ENCODE assay signal across 30 cellular contexts in the genomic region with DNA sequence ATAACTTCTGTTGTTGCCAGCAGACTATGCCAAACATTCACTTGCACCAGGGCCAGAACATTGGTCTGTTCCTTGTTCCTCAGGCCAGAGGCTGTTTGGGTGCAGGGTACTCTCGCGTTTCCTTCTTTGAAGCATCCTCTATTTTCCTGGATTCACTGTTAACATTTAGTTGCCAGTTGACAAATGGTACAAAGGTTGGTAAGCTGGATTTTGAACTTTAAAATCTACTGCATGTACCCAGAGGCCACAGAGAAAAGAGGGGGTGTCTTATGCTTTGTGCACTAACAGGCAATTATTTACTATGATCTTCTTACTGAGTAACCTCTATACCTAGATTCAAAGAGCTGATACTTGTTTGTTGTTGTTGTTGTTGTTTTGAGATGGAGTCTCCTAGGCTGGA.
"Had no signal": no experiment of that assay in that cellular context is flagged by ENCODE, and none has a peak within 500 bp of the region (broad histone marks: within the 10 kb centered on the region; RNA-seq: fewer than 3 reads in every experiment).

No MANE protein-coding gene starts in this region.

- H3K4me1 ChIP-seq: colonic mucosa, esophagus squamous epithelium, psoas muscle, suprapubic skin, thyroid gland, vagina had no signal

- H3K9me3 ChIP-seq: colonic mucosa, esophagus squamous epithelium, heart right ventricle, ovary, psoas muscle, suprapubic skin, thyroid gland, vagina had no signal

- H3K27me3 ChIP-seq: colonic mucosa, esophagus squamous epithelium, heart right ventricle, ovary, suprapubic skin, thyroid gland, vagina had no signal

- H3K9me3 Mint-ChIP-seq: stimulated activated naive CD8-positive, alpha-beta T cell treated with anti-CD3 and anti-CD28 coated beads, Interleukin-15, amount 100 ng/mL, for 72 hours had no signal

- H3K36me3 Mint-ChIP-seq: naive thymus-derived CD8-positive, alpha-beta T cell had no signal

- H3K27ac Mint-ChIP-seq: stimulated activated naive CD8-positive, alpha-beta T cell treated with anti-CD3 and anti-CD28 coated beads, Interleukin-15, amount 100 ng/mL, for 72 hours had no signal

- H3K4me3 ChIP-seq: colonic mucosa, esophagus squamous epithelium, heart right ventricle, ovary, psoas muscle, skin epidermis, suprapubic skin, thyroid gland, vagina had no signal

- H3K27ac ChIP-seq: colonic mucosa, esophagus squamous epithelium, heart right ventricle, ovary, psoas muscle, skin epidermis, suprapubic skin, thyroid gland, vagina had no signal

- H3K36me3 ChIP-seq: colonic mucosa, esophagus squamous epithelium, heart right ventricle, ovary, suprapubic skin, thyroid gland, vagina had no signal

- DNase-seq: colonic mucosa; dermis blood vessel endothelial cell; effector memory CD4-positive, alpha-beta T cell; erythroblast; esophagus squamous epithelium; foreskin melanocyte; glutamatergic neuron; heart right ventricle; hippocampal formation; islet precursor cell; mammary epithelial cell; mesendoderm; midbrain; naive thymus-derived CD8-positive, alpha-beta T cell; occipital lobe; ovary; posterior cingulate gyrus; psoas muscle; right cardiac atrium; stimulated activated CD4-positive, alpha-beta T cell treated with anti-CD3 and anti-CD28 coated beads, Interleukin-12 subunit alpha, Interleukin-12 subunit beta, amount 100 ng/mL, for 4 hours; stimulated activated CD4-positive, alpha-beta T cell treated with anti-CD3 and anti-CD28 coated beads, Interleukin-1b, Interleukin-23, amount 100 ng/mL, for 48 hours; stimulated activated CD4-positive, alpha-beta T cell treated with anti-CD3 and anti-CD28 coated beads, Interleukin-4, amount 100 ng/mL, for 1 hour; stimulated activated CD8-positive, alpha-beta memory T cell treated with anti-CD3 and anti-CD28 coated beads, Interleukin-4, amount 100 ng/mL, for 48 hours; stimulated activated naive CD4-positive, alpha-beta T cell; stimulated activated naive CD8-positive, alpha-beta T cell treated with anti-CD3 and anti-CD28 coated beads, Interleukin-15, amount 100 ng/mL, for 72 hours; thyroid gland; trophoblast cell had no signal

- H3K27me3 Mint-ChIP-seq: naive thymus-derived CD8-positive, alpha-beta T cell; stimulated activated naive CD8-positive, alpha-beta T cell treated with anti-CD3 and anti-CD28 coated beads, Interleukin-15, amount 100 ng/mL, for 72 hours had no signal

- ATAC-seq: heart right ventricle; naive thymus-derived CD8-positive, alpha-beta T cell; psoas muscle; right cardiac atrium; stimulated activated naive CD8-positive, alpha-beta T cell treated with anti-CD3 and anti-CD28 coated beads, Interleukin-15, amount 100 ng/mL, for 72 hours had no signal

- H3K4me3 Mint-ChIP-seq: naive thymus-derived CD8-positive, alpha-beta T cell; stimulated activated naive CD8-positive, alpha-beta T cell treated with anti-CD3 and anti-CD28 coated beads, Interleukin-15, amount 100 ng/mL, for 72 hours had no signal
